9 cellular contexts compared by ENCODE assay signal in genomic region chr5:134113572-134113907, GRCh38. TPM values are rescaled to one million over a fixed set of nuclear protein-coding genes. Genes with fewer than 3 reads are reported as not detected.
DNase-seq lines count a peak whose midpoint lies in the region; ATAC-seq and TF ChIP-seq lines count a peak whose summit lies in the region.
"Had no signal": no experiment of that assay in that cellular context is flagged by ENCODE, and none has a peak within 500 bp of the region (broad histone marks: within the 10 kb centered on the region; RNA-seq: fewer than 3 reads in every experiment).

No MANE protein-coding gene starts in this region.

- H2AFZ ChIP-seq in ACC112 (ENCODE audit: low read length, unreplicated experiment) (no peak overlapping the region), IMR-90 (replicated peaks; ENCODE audit: low read length, poor library complexity) (peak overlapping the region; percentile 19)

- no peak overlapping the region for H2BK20ac ChIP-seq in IMR-90 (ENCODE audit: low read depth, low read length)

- no peak overlapping the region for H3K14ac ChIP-seq in IMR-90 (replicated peaks; ENCODE audit: low read depth, low read length)

- H4K91ac ChIP-seq in IMR-90 (ENCODE audit: insufficient read depth, low read depth, low read length) = no peak overlapping the region

- intact Hi-C loops in IMR-90 (cut with micrococcal nuclease) = no loop called here
- intact Hi-C loops in lower leg skin (cut with DNase I; ENCODE audit: low total_unique reads) = no loop called here

- H3K4me2 ChIP-seq in IMR-90 (ENCODE audit: low read depth, low read length) = no peak overlapping the region

- DNase-seq in IMR-90 (no peak), DMS153 (lab: John Stamatoyannopoulos, UW) (no peak), dedifferentiated amniotic fluid mesenchymal stem cell (ENCODE audit: extremely low spot score) (no peak), HCEC 1CT (no peak), lower leg skin (ENCODE audit: low spot score in 2 of 2) (no peak)
- DNase-seq in effector memory CD8-positive, alpha-beta T cell = no peak
- DNase-seq: NCI-H1694 treated with DMSO at 0.1 percent for 48 hours had no signal

- H3K9me3 ChIP-seq in IMR-90 (ENCODE audit: control insufficient read depth, insufficient read depth, low read length) = no peaks in the 10 kb centered on the region
- no peaks in the 10 kb centered on the region for H3K9me3 ChIP-seq in neutrophil

- no peak overlapping the region for H2BK15ac ChIP-seq in IMR-90 (ENCODE audit: low read depth, low read length)

- H3K4me3 ChIP-seq in ACC112 (ENCODE audit: low read depth, low read length) (peak overlapping the region; percentile 90; the same call in 1 of the 2 replicates), IMR-90 (ENCODE audit: insufficient read depth, low read depth, low read length) (no peak overlapping the region), neutrophil (ENCODE audit: low read depth in 1 of 2, low read length in 1 of 2) (peak overlapping the region; percentile 67 to 96), lower leg skin (ENCODE audit: low read depth, poor library complexity, severe bottlenecking) (no peak overlapping the region)

- no TSS peak for BruUV-seq in IMR-90 (replicated peaks; lab: Mats Ljungman, UMichigan)

- peaks cover 64% of the 10 kb centered on the region for H3K36me3 Mint-ChIP-seq in effector memory CD8-positive, alpha-beta T cell (ENCODE audit: insufficient read depth)

- POLR2A ChIA-PET in IMR-90 (lab: Charles Lee; ENCODE audit: unreplicated experiment) = no interaction called here

- H2BK120ac ChIP-seq in IMR-90 (ENCODE audit: low read depth, low read length) = no peak overlapping the region

- no peak overlapping the region for H3K18ac ChIP-seq in IMR-90 (ENCODE audit: low read depth, low read length)

- no peak for TF ChIP-seq POLR2A in IMR-90 (IDR thresholded peaks at IDR 0.05; ENCODE audit: low read depth, low read length)
- TF ChIP-seq POLR2A in lower leg skin (IDR thresholded peaks at IDR 0.05) = no peak

- H3K79me2 ChIP-seq in ACC112 (ENCODE audit: control insufficient read depth, insufficient read depth, low read length, unreplicated experiment) = no peaks in the 10 kb centered on the region

- H3K23ac ChIP-seq in IMR-90 (ENCODE audit: low read depth, low read length) = no peak overlapping the region

- H3K4me3 Mint-ChIP-seq in effector memory CD8-positive, alpha-beta T cell = peak overlapping the region; percentile 87 to 89

- H4K20me1 ChIP-seq in IMR-90 (ENCODE audit: insufficient read depth, low read length) = peaks cover 3% of the 10 kb centered on the region; the same call in 1 of the 2 replicates

- no peak overlapping the region for H4K8ac ChIP-seq in IMR-90 (ENCODE audit: low read depth in 2 of 2, low read length in 2 of 2)

- no peak for TF ChIP-seq RAD21 in IMR-90 (IDR thresholded peaks at IDR 0.05; ENCODE audit: low read length)

- H3K27me3 ChIP-seq in ACC112 (ENCODE audit: insufficient read depth, low read length) (peaks cover 11% of the 10 kb centered on the region; the same call in 1 of the 2 replicates), IMR-90 (ENCODE audit: control insufficient read depth, insufficient read depth, low read length) (peaks cover 7% of the 10 kb centered on the region; the same call in 1 of the 2 replicates), neutrophil (peaks cover 88% of the 10 kb centered on the region)

- dilution Hi-C loops in IMR-90 (cut with HindIII; ENCODE audit: low sequenced_read_pairs, unreplicated experiment) = no loop called here

- no peaks in the 10 kb centered on the region for H3K27me3 Mint-ChIP-seq in effector memory CD8-positive, alpha-beta T cell

- in situ Hi-C loops in IMR-90 (cut with MboI; ENCODE audit: low sequenced_read_pairs) = no loop called here

- no peak overlapping the region for H4K5ac ChIP-seq in IMR-90 (ENCODE audit: low read depth, low read length)

- TF ChIP-seq CTCF in IMR-90 (conservative IDR thresholded peaks at IDR 0.05; ENCODE audit: low read depth, low read length) = no peak
- no peak for TF ChIP-seq CTCF in neutrophil (IDR thresholded peaks at IDR 0.05)
- no peak for TF ChIP-seq CTCF in lower leg skin (IDR thresholded peaks at IDR 0.05)

- no peaks in the 10 kb centered on the region for H3K9me1 ChIP-seq in IMR-90 (ENCODE audit: insufficient read depth, low read length)

- peaks cover 16% of the 10 kb centered on the region for H3K4me1 ChIP-seq in ACC112 (ENCODE audit: control insufficient read depth, insufficient read depth, low read length, unreplicated experiment)
- no peaks in the 10 kb centered on the region for H3K4me1 ChIP-seq in IMR-90 (ENCODE audit: control insufficient read depth, insufficient read depth, low read length)
- peaks cover 10 to 17% of the 10 kb centered on the region in 2 experiments for H3K4me1 ChIP-seq in neutrophil (ENCODE audit: control insufficient read depth in 1 of 2, insufficient read depth in 1 of 2, low read depth in 1 of 2, low read length in 1 of 2)

- no peak overlapping the region for H3K9ac ChIP-seq in IMR-90 (ENCODE audit: low read depth, low read length)

- H3K27ac Mint-ChIP-seq in effector memory CD8-positive, alpha-beta T cell = peak overlapping the region; percentile 94

- CTCF ChIA-PET in IMR-90 (lab: Yijun Ruan, JAX) = interaction anchor here (1.0 kb wide), 1 partner anchor 12 kb away, joined by 4 read pairs; no protein-coding TSS in a partner anchor

- no peaks in the 10 kb centered on the region for H3K9me3 Mint-ChIP-seq in effector memory CD8-positive, alpha-beta T cell

- H2AK5ac ChIP-seq in IMR-90 (ENCODE audit: low read depth, low read length) = no peak overlapping the region

- WGBS in IMR-90 (ENCODE audit: extremely low coverage in 2 of 2, insufficient read length in 1 of 2), 2 experiments = 47% methylated on average over 16 of the region's 24 CpGs; no CpG with 5 or more reads in 1 of the 2 experiments
- 22 to 42% methylated on average over 20 to 24 of the region's 24 CpGs for WGBS in lower leg skin, 2 donors

- H3K27ac ChIP-seq in ACC112 (ENCODE audit: low read depth, low read length) (no peak overlapping the region), IMR-90 (ENCODE audit: insufficient read depth, low read length) (no peak overlapping the region), neutrophil (no peak overlapping the region)

- H3K56ac ChIP-seq in IMR-90 (ENCODE audit: extremely low read depth, insufficient read depth, low read length) = no peak overlapping the region

- no peak overlapping the region for H2AK9ac ChIP-seq in IMR-90 (replicated peaks; ENCODE audit: low read depth, low read length, poor library complexity)

- no peak overlapping the region for H2BK5ac ChIP-seq in IMR-90 (ENCODE audit: low read depth, low read length, poor library complexity, severe bottlenecking)

- H3K36me3 ChIP-seq in ACC112 (ENCODE audit: insufficient read depth, low read length) = no peaks in the 10 kb centered on the region
- no peaks in the 10 kb centered on the region for H3K36me3 ChIP-seq in IMR-90 (ENCODE audit: control insufficient read depth, insufficient read depth, low read length)
- H3K36me3 ChIP-seq in neutrophil = no peaks in the 10 kb centered on the region

- ATAC-seq in IMR-90 (ENCODE audit: low read depth) = no peak
- ATAC-seq in effector memory CD8-positive, alpha-beta T cell (replicated peaks) = no peak

- peaks cover 39 to 59% of the 10 kb centered on the region in 2 donors for H3K4me1 Mint-ChIP-seq in effector memory CD8-positive, alpha-beta T cell (ENCODE audit: low read depth in 2 of 2)

- no peak overlapping the region for H3K4ac ChIP-seq in IMR-90 (ENCODE audit: low read depth, low read length)

- H3K79me1 ChIP-seq in IMR-90 (ENCODE audit: low read depth in 1 of 2, low read length in 2 of 2) = no peaks in the 10 kb centered on the region

TF ChIP-seq in IMR-90, 13 proteins besides CTCF, POLR2A, EP300 and RAD21:
- TF ChIP-seq, protein P1, sequence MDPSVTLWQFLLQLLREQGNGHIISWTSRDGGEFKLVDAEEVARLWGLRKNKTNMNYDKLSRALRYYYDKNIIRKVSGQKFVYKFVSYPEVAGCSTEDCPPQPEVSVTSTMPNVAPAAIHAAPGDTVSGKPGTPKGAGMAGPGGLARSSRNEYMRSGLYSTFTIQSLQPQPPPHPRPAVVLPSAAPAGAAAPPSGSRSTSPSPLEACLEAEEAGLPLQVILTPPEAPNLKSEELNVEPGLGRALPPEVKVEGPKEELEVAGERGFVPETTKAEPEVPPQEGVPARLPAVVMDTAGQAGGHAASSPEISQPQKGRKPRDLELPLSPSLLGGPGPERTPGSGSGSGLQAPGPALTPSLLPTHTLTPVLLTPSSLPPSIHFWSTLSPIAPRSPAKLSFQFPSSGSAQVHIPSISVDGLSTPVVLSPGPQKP (IDR thresholded peaks at IDR 0.05; ENCODE audit: borderline replicate concordance, low read depth, low read length) = no peak
- no peak for TF ChIP-seq USF2 (IDR thresholded peaks at IDR 0.05; ENCODE audit: low read depth, low read length)
- TF ChIP-seq CEBPB (IDR thresholded peaks at IDR 0.05; ENCODE audit: low read depth, low read length) = no peak
- TF ChIP-seq MXI1 (IDR thresholded peaks at IDR 0.05; ENCODE audit: borderline replicate concordance, low read depth, low read length) = no peak
- no peak for TF ChIP-seq MAZ (IDR thresholded peaks at IDR 0.05; ENCODE audit: borderline replicate concordance, low read depth, low read length)
- no peak for TF ChIP-seq CHD1 (IDR thresholded peaks at IDR 0.05; ENCODE audit: low read depth, low read length)
- TF ChIP-seq FOS (IDR thresholded peaks at IDR 0.05; ENCODE audit: low read depth, low read length) = no peak
- no peak for TF ChIP-seq MAFK (IDR thresholded peaks at IDR 0.05; ENCODE audit: low read depth, low read length)
- TF ChIP-seq BHLHE40 (IDR thresholded peaks at IDR 0.05; ENCODE audit: low read depth, low read length) = no peak
- no peak for TF ChIP-seq SMC3 (IDR thresholded peaks at IDR 0.05; ENCODE audit: low read depth, low read length)
- TF ChIP-seq RFX5 (IDR thresholded peaks at IDR 0.05; ENCODE audit: low read depth, low read length) = no peak
- no peak for TF ChIP-seq NFE2L2 (IDR thresholded peaks at IDR 0.05; ENCODE audit: low read depth, low read length)
- TF ChIP-seq RCOR1 (IDR thresholded peaks at IDR 0.05; ENCODE audit: insufficient replicate concordance, low read length) = no peak

RNA-seq across cellular contexts. Expression of gene TCF7, which starts 0.9 kb away (rescaled TPM):
- 0.83 and 1.3 TPM in 2 replicates for total RNA-seq in IMR-90 (2012; rRNA removed)
- polyA plus RNA-seq in IMR-90 (2012; rRNA removed) = 3.4 and 3.8 TPM in 2 replicates
- polyA plus RNA-seq in IMR-90 (2012; cell fraction: cytosol; rRNA removed) = 2.4 and 3.0 TPM in 2 replicates
- polyA plus RNA-seq in IMR-90 (2012; cell fraction: nucleus; rRNA removed; ENCODE audit: low replicate concordance) = 4.0 and 4.2 TPM in 2 replicates
- total RNA-seq in lower leg skin = 1 to 10 TPM; 2.6 to 6.2 (median 5.1) TPM

Comparison
In these comparisons a context has a peak if more than half of its experiments do, and no peak if none do; other contexts are left out.
1. H3K4me3 ChIP-seq: peak in ACC112 (single experiment) and neutrophil (2 of 2); none in IMR-90 (single experiment) and lower leg skin (single experiment).